Comparison of ENCODE assay signal across 21 cellular contexts in the genomic region with DNA sequence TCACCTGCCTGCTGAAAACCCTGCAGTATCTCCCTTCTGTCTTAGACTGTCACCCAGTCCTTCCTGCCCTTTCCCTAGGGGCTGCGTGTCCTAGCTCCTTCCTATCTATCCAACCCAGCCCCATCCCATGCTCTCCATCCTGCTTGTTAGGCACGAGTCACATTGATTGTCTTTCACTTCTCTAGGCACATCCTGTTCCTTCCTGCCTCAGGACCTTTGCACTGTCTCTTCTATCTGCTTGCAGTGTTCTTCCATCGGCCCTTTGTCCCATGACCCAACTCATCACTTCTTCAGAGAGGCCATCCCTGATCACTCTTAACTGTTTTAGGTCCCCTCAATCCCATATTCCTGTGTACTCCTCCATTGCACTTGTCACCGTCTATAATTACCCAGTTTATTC. TPM values are rescaled to one million over a fixed set of nuclear protein-coding genes. Genes with fewer than 3 reads are reported as not detected.
DNase-seq lines count a peak whose midpoint lies in the region; FAIRE-seq and TF ChIP-seq lines count a peak whose summit lies in the region.
"Had no signal": no experiment of that assay in that cellular context is flagged by ENCODE, and none has a peak within 500 bp of the region (broad histone marks: within the 10 kb centered on the region; RNA-seq: fewer than 3 reads in every experiment).

No MANE protein-coding gene starts in this region.

- no peak for FAIRE-seq in small intestine (lab: Jason Lieb, UNC)
- FAIRE-seq in GM19239 (lab: Jason Lieb, UNC) = no peak
- FAIRE-seq: A204.1, G401.6, GM12892 had no signal

- intact Hi-C loops in Caco-2 (cut with micrococcal nuclease; ENCODE audit: unreplicated experiment) = no loop called here
- intact Hi-C loops in adrenal gland (cut with DNase I) = no loop called here

- H4K20me1 ChIP-seq in osteoblast (ENCODE audit: insufficient read depth, low read length) = peaks cover 3% of the 10 kb centered on the region
- H4K20me1 ChIP-seq: BLaER1 had no signal

- WGBS in adrenal gland, 4 donors = 81 to 89% (median 86%) methylated on average over 4 of the region's 4 CpGs
- 69 to 84% (median 73%) methylated on average over 4 of the region's 4 CpGs for WGBS in small intestine, 3 donors

- H3K79me2 ChIP-seq in osteoblast (ENCODE audit: insufficient read depth, low read length) = no peaks in the 10 kb centered on the region

- no peaks in the 10 kb centered on the region for H3K9me3 ChIP-seq in Caco-2
- H3K9me3 ChIP-seq in adrenal gland (replicated peaks in 1 of 3) = no peaks in the 10 kb centered on the region
- no peaks in the 10 kb centered on the region for H3K9me3 ChIP-seq in small intestine (ENCODE audit: control insufficient read depth, low read depth)
- H3K9me3 ChIP-seq in osteoblast (ENCODE audit: low read depth, low read length) = no peaks in the 10 kb centered on the region
- H3K9me3 ChIP-seq: BLaER1 had no signal

- no peak for TF ChIP-seq CTCF in Caco-2 (IDR thresholded peaks at IDR 0.05; ENCODE audit: insufficient read depth in 1 of 2, low read depth in 1 of 2, low read length in 1 of 2, severe bottlenecking in 1 of 2, unreplicated experiment in 1 of 2)
- TF ChIP-seq CTCF in adrenal gland (IDR thresholded peaks at IDR 0.05) = no peak
- TF ChIP-seq CTCF in endothelial cell (IDR thresholded peaks at IDR 0.05; ENCODE audit: unreplicated experiment) = no peak
- TF ChIP-seq CTCF in osteoblast (IDR thresholded peaks at IDR 0.05; ENCODE audit: extremely low read depth, low read depth, low read length) = no peak

- H3K36me3 ChIP-seq in Caco-2 (ENCODE audit: control insufficient read depth, insufficient read depth, low read length) (peaks cover 8% of the 10 kb centered on the region), adrenal gland (replicated peaks in 1 of 2) (peaks cover 0 to 42% of the 10 kb centered on the region in 2 donors), small intestine (ENCODE audit: control insufficient read depth in 2 of 2, insufficient read depth in 2 of 2, low read length in 2 of 2) (no peaks in the 10 kb centered on the region), osteoblast (ENCODE audit: insufficient read depth, low read length) (no peaks in the 10 kb centered on the region)
- H3K36me3 ChIP-seq: BLaER1 had no signal

- POLR2A ChIA-PET in Caco-2 (lab: Charles Lee) = no interaction called here

- BruUV-seq in Caco-2 (replicated peaks; lab: Mats Ljungman, UMichigan) = no TSS peak

- no peak overlapping the region for H3K4me3 ChIP-seq in Caco-2 (ENCODE audit: low read depth, low read length)
- no peak overlapping the region for H3K4me3 ChIP-seq in adrenal gland
- H3K4me3 ChIP-seq in small intestine (ENCODE audit: low read depth in 1 of 2, low read length in 2 of 2) = no peak overlapping the region
- H3K4me3 ChIP-seq in osteoblast (ENCODE audit: insufficient read depth, low read length) = no peak overlapping the region
- H3K4me3 ChIP-seq: BLaER1, GM23338 had no signal

- peak overlapping the region in 3 of 5 donors; percentile 7 to 93 (median 22) for H3K27ac ChIP-seq in adrenal gland
- no peak overlapping the region for H3K27ac ChIP-seq in small intestine (ENCODE audit: low read depth in 1 of 2, low read length in 1 of 2)
- no peak overlapping the region for H3K27ac ChIP-seq in osteoblast (ENCODE audit: low read depth, low read length)
- H3K27ac ChIP-seq: 22Rv1, BLaER1, C4-2B had no signal

- H3K4me2 ChIP-seq in osteoblast (ENCODE audit: insufficient read depth, low read length) = no peak overlapping the region
- H3K4me2 ChIP-seq: BLaER1, GM23338 had no signal

- DNase-seq in Caco-2 (no peak), adrenal gland (no peak), endothelial cell (ENCODE audit: low spot score) (no peak), small intestine (peak; percentile 20), osteoblast (ENCODE audit: insufficient read length, low spot score, missing footprints) (no peak), hepatic stellate cell (ENCODE audit: low spot score) (no peak), GM19239 (ENCODE audit: insufficient read length, low spot score) (no peak)
- DNase-seq: CD4-positive, CD25-positive, alpha-beta regulatory T cell; CD8-positive, alpha-beta memory T cell; DMS153; DND-41; H9; HFFc6 had no signal

- H3K27me3 ChIP-seq in Caco-2 (replicated peaks; ENCODE audit: control insufficient read depth, insufficient read depth, low read length) = no peaks in the 10 kb centered on the region
- no peaks in the 10 kb centered on the region for H3K27me3 ChIP-seq in adrenal gland
- no peaks in the 10 kb centered on the region for H3K27me3 ChIP-seq in small intestine (ENCODE audit: control insufficient read depth in 2 of 2, insufficient read depth in 2 of 2, low read length in 2 of 2)
- H3K27me3 ChIP-seq in osteoblast (ENCODE audit: insufficient read depth, low read length) = peaks cover 53% of the 10 kb centered on the region
- H3K27me3 ChIP-seq: BLaER1 had no signal

- H3K27ac Mint-ChIP-seq in Caco-2 (ENCODE audit: unreplicated experiment) (peak overlapping the region; percentile 73), endothelial cell (ENCODE audit: unreplicated experiment) (no peak overlapping the region)
- H3K27ac Mint-ChIP-seq: B cell; CD8-positive, alpha-beta memory T cell; GM23338; H9; HFFc6 had no signal

- H2AFZ ChIP-seq in osteoblast (ENCODE audit: low read length) = no peak overlapping the region
- H2AFZ ChIP-seq: GM23338 had no signal

- H3K4me3 Mint-ChIP-seq in Caco-2 (ENCODE audit: unreplicated experiment) = peak overlapping the region; percentile 8
- H3K4me3 Mint-ChIP-seq in endothelial cell (ENCODE audit: unreplicated experiment) = peak overlapping the region; percentile 68
- H3K4me3 Mint-ChIP-seq: B cell; CD4-positive, CD25-positive, alpha-beta regulatory T cell; CD8-positive, alpha-beta memory T cell; GM23338; H9; HFFc6 had no signal

- peaks cover 50% of the 10 kb centered on the region for H3K4me1 Mint-ChIP-seq in Caco-2 (ENCODE audit: low read depth, unreplicated experiment)
- no peaks in the 10 kb centered on the region for H3K4me1 Mint-ChIP-seq in endothelial cell (ENCODE audit: unreplicated experiment)
- H3K4me1 Mint-ChIP-seq: B cell; CD4-positive, CD25-positive, alpha-beta regulatory T cell; CD8-positive, alpha-beta memory T cell had no signal

- no peaks in the 10 kb centered on the region for H3K9me3 Mint-ChIP-seq in Caco-2 (ENCODE audit: unreplicated experiment)
- no peaks in the 10 kb centered on the region for H3K9me3 Mint-ChIP-seq in endothelial cell (ENCODE audit: unreplicated experiment)
- H3K9me3 Mint-ChIP-seq: CD4-positive, CD25-positive, alpha-beta regulatory T cell; CD8-positive, alpha-beta memory T cell; GM23338; H9; HFFc6 had no signal

- peaks cover 38% of the 10 kb centered on the region for H3K4me1 ChIP-seq in Caco-2
- peaks cover 25 to 35% of the 10 kb centered on the region in 2 donors for H3K4me1 ChIP-seq in adrenal gland (replicated peaks in 1 of 2)
- H3K4me1 ChIP-seq in small intestine (ENCODE audit: control insufficient read depth in 2 of 2, insufficient read depth in 1 of 2, low read depth in 1 of 2, low read length in 1 of 2) = peaks cover 5 to 15% of the 10 kb centered on the region in 2 donors
- peaks cover 9% of the 10 kb centered on the region for H3K4me1 ChIP-seq in osteoblast (ENCODE audit: insufficient read depth, low read length)
- H3K4me1 ChIP-seq: BLaER1 had no signal

- no peak for TF ChIP-seq POLR2A in adrenal gland (IDR thresholded peaks at IDR 0.05)

- H3K36me3 Mint-ChIP-seq in Caco-2 (ENCODE audit: insufficient read depth, unreplicated experiment) (peaks cover 69% of the 10 kb centered on the region), endothelial cell (ENCODE audit: low read depth, unreplicated experiment) (peaks cover 23% of the 10 kb centered on the region)
- H3K36me3 Mint-ChIP-seq: CD8-positive, alpha-beta memory T cell had no signal

- H3K27me3 Mint-ChIP-seq in Caco-2 (ENCODE audit: insufficient read depth, unreplicated experiment) = no peaks in the 10 kb centered on the region
- no peaks in the 10 kb centered on the region for H3K27me3 Mint-ChIP-seq in endothelial cell (ENCODE audit: unreplicated experiment)

- CTCF ChIA-PET in Caco-2 (lab: Charles Lee) = no interaction called here

RNA-seq across cellular contexts. Expression of a gene that starts 50.4 kb away (rescaled TPM):
- total RNA-seq in Caco-2 (2022) = 39.2 and 42.6 TPM in 2 replicates
- 100 to 1,000 TPM in 1 of 8 donors, 10 to 100 TPM in 7; 33.3 to 152 (median 81.3) TPM for total RNA-seq in adrenal gland
- polyA plus RNA-seq in adrenal gland = 10 to 100 TPM; 23.3 to 95.2 (median 66.5) TPM
- total RNA-seq in endothelial cell (ENCODE audit: unreplicated experiment) = 12.3 TPM
- polyA plus RNA-seq in small intestine = 1 to 10 TPM; 4.1 to 9.8 (median 4.9) TPM
- 0.59 and 0.72 TPM in 2 replicates for total RNA-seq in osteoblast
- total RNA-seq: HFFc6 had no signal
- polyA plus RNA-seq: CD4-positive, CD25-positive, alpha-beta regulatory T cell had no signal

Comparison
In these comparisons a context has a peak if more than half of its experiments do, and no peak if none do; other contexts are left out.
1. H3K27ac ChIP-seq: peak in adrenal gland (3 of 5); none in small intestine (0 of 2) and osteoblast (single experiment).